In genomic region chr17:40121191-40121885, GRCh38 we compare ENCODE assay signal across 8 cellular contexts. TPM values are rescaled to one million over a fixed set of nuclear protein-coding genes. Genes with fewer than 3 reads are reported as not detected.
A peak's percentile ranks its signal among the peaks of the same experiment; 100 is the strongest.
DNase-seq lines count a peak whose midpoint lies in the region; ATAC-seq and TF ChIP-seq lines count a peak whose summit lies in the region.

No MANE protein-coding gene starts in this region.

- H3K4me3 ChIP-seq in esophagus muscularis mucosa (peak overlapping the region; percentile 80 to 100 (median 97)), aorta (ENCODE audit: low read length in 2 of 2) (peak overlapping the region; percentile 62 to 100)

- peak overlapping the region; percentile 76 for H3K4me3 Mint-ChIP-seq in activated CD4-positive, alpha-beta T cell treated with anti-CD3 and anti-CD28 coated beads, Interleukin-2, amount 10 ng/mL, durations not matched to agents 7 days and 5 days
- peak overlapping the region; percentile 80 to 94 (median 86) for H3K4me3 Mint-ChIP-seq in naive B cell

- no peaks in the 10 kb centered on the region for H3K9me3 Mint-ChIP-seq in activated CD4-positive, alpha-beta T cell treated with anti-CD3 and anti-CD28 coated beads, Interleukin-2, amount 10 ng/mL, durations not matched to agents 7 days and 5 days
- no peaks in the 10 kb centered on the region for H3K9me3 Mint-ChIP-seq in naive B cell

- H3K27ac ChIP-seq in esophagus muscularis mucosa (replicated peaks in 1 of 4): peak overlapping the region; percentile 97 to 99 (median 98)
- H3K27ac ChIP-seq in aorta (ENCODE audit: low read depth in 1 of 2, low read length in 2 of 2): peak overlapping the region; percentile 23 to 93

- POLR2A ChIA-PET in activated CD4-positive, alpha-beta T cell treated with anti-CD3 and anti-CD28 coated beads, Interleukin-2, amount 10 ng/mL, durations not matched to agents 7 days and 5 days (lab: Charles Lee): no interaction called here

- TF ChIP-seq CTCF in esophagus muscularis mucosa (IDR thresholded peaks at IDR 0.05): no peak

- 2% methylated on average over 29 of the region's 51 CpGs for WGBS in esophagus muscularis mucosa
- 0 to 1% methylated on average over 43 to 51 of the region's 51 CpGs for WGBS in aorta, 2 donors

- ATAC-seq in naive B cell (ENCODE audit: low read depth in 2 of 2) (peak; percentile 15 to 17), aorta (ENCODE audit: low FRiP score) (peak; percentile 67), GM18520 (IDR thresholded peaks at IDR 0.05; ENCODE audit: unreplicated experiment) (no peak)

- H3K36me3 ChIP-seq in esophagus muscularis mucosa (peaks cover 4 to 6% (median 6%) of the 10 kb centered on the region in 4 donors), aorta (ENCODE audit: control insufficient read depth in 1 of 2, insufficient read depth in 2 of 2, low read length in 1 of 2) (peaks cover 0 to 2% of the 10 kb centered on the region in 2 donors)

- H3K4me1 ChIP-seq in esophagus muscularis mucosa: peaks cover 19 to 44% (median 41%) of the 10 kb centered on the region in 4 donors
- H3K4me1 ChIP-seq in aorta (ENCODE audit: control insufficient read depth in 1 of 2, insufficient read depth in 2 of 2, low read length in 2 of 2): peaks cover 0 to 3% of the 10 kb centered on the region in 2 donors

- H3K27me3 ChIP-seq in esophagus muscularis mucosa: no peaks in the 10 kb centered on the region
- H3K27me3 ChIP-seq in aorta (ENCODE audit: control insufficient read depth in 1 of 2, insufficient read depth in 2 of 2, low read length in 1 of 2): no peaks in the 10 kb centered on the region

- in situ Hi-C loops in KBM-7 (cut with MboI; ENCODE audit: low pct_unique_long_range_greater_than_20kb, low sequenced_read_pairs): no loop called here

- H3K27me3 Mint-ChIP-seq in activated CD4-positive, alpha-beta T cell treated with anti-CD3 and anti-CD28 coated beads, Interleukin-2, amount 10 ng/mL, durations not matched to agents 7 days and 5 days: no peaks in the 10 kb centered on the region
- no peaks in the 10 kb centered on the region for H3K27me3 Mint-ChIP-seq in naive B cell

- H3K9me3 ChIP-seq in esophagus muscularis mucosa (no peaks in the 10 kb centered on the region), aorta (ENCODE audit: control insufficient read depth, low read length) (no peaks in the 10 kb centered on the region)

- peaks cover 39% of the 10 kb centered on the region for H3K4me1 Mint-ChIP-seq in activated CD4-positive, alpha-beta T cell treated with anti-CD3 and anti-CD28 coated beads, Interleukin-2, amount 10 ng/mL, durations not matched to agents 7 days and 5 days
- H3K4me1 Mint-ChIP-seq in naive B cell: peaks cover 25 to 41% (median 34%) of the 10 kb centered on the region in 3 donors

- TF ChIP-seq EP300 in esophagus muscularis mucosa (IDR thresholded peaks at IDR 0.05): no peak

- intact Hi-C loops in esophagus muscularis mucosa (cut with DNase I): no loop called here
- intact Hi-C loops in aorta (cut with DNase I): no loop called here

- H3K27ac Mint-ChIP-seq in activated CD4-positive, alpha-beta T cell treated with anti-CD3 and anti-CD28 coated beads, Interleukin-2, amount 10 ng/mL, durations not matched to agents 7 days and 5 days: peak overlapping the region; percentile 85
- peak overlapping the region; percentile 60 to 82 (median 72) for H3K27ac Mint-ChIP-seq in naive B cell

- H3K36me3 Mint-ChIP-seq in activated CD4-positive, alpha-beta T cell treated with anti-CD3 and anti-CD28 coated beads, Interleukin-2, amount 10 ng/mL, durations not matched to agents 7 days and 5 days (ENCODE audit: low read depth): peaks cover 20% of the 10 kb centered on the region
- no peaks in the 10 kb centered on the region for H3K36me3 Mint-ChIP-seq in naive B cell

- DNase-seq in activated CD4-positive, alpha-beta T cell treated with anti-CD3 and anti-CD28 coated beads, Interleukin-2, amount 10 ng/mL, durations not matched to agents 7 days and 5 days: no peak
- DNase-seq in activated CD4-positive, alpha-beta T cell treated with anti-CD3 and anti-CD28 coated beads for 1 hour: no peak
- DNase-seq in KBM-7 (peak; percentile 48), esophagus muscularis mucosa (ENCODE audit: extremely low spot score) (no peak), naive B cell (no peak), aorta (peak; percentile 67 to 86)
- peak; percentile 47 for DNase-seq in activated CD4-positive, CD25-positive, alpha-beta regulatory T cell treated with anti-CD3 and anti-CD28 coated beads, Interleukin-2, amount 50 U/mL, for 72 hours

- CTCF ChIA-PET in activated CD4-positive, alpha-beta T cell treated with anti-CD3 and anti-CD28 coated beads, Interleukin-2, amount 10 ng/mL, durations not matched to agents 7 days and 5 days (lab: Charles Lee): interaction anchor here (0.7 to 5.6 kb wide), 7 partner anchors 7 to 97 kb away, joined by 3 to 61 read pairs (median 4); partner anchors contain the start of gene NR1D1

- no peak for TF ChIP-seq POLR2A in esophagus muscularis mucosa (IDR thresholded peaks at IDR 0.05; ENCODE audit: low read depth)

RNA-seq across cellular contexts. Expression of gene MSL1, which starts 0.4 kb away (rescaled TPM):
- 10 to 100 TPM; 95.4 to 97.1 TPM for total RNA-seq in activated CD4-positive, alpha-beta T cell treated with anti-CD3 and anti-CD28 coated beads, Interleukin-2, amount 10 ng/mL, durations not matched to agents 7 days and 5 days
- total RNA-seq in esophagus muscularis mucosa (10 to 100 TPM; 64.1 to 86.8 (median 72.2) TPM), aorta (100 to 1,000 TPM in 1 of 2 donors, 10 to 100 TPM in 1; 81.0 to 100 TPM)
- polyA plus RNA-seq in naive B cell (ENCODE audit: low read depth in 6 of 6) (10 to 100 TPM in 2 of 6 donors, 1 to 10 TPM in 4; 7.7 to 13.1 (median 9.2) TPM), aorta (100 to 1,000 TPM in 1 of 2 donors, 10 to 100 TPM in 1; 21.2 to 171 TPM)

RNA-seq across cellular contexts. Expression of gene CASC3, which starts 19.0 kb away (rescaled TPM):
- 10 to 100 TPM; 84.8 to 89.2 TPM for total RNA-seq in activated CD4-positive, alpha-beta T cell treated with anti-CD3 and anti-CD28 coated beads, Interleukin-2, amount 10 ng/mL, durations not matched to agents 7 days and 5 days
- total RNA-seq in esophagus muscularis mucosa (100 to 1,000 TPM in 2 of 4 donors, 10 to 100 TPM in 2; 77.2 to 103 (median 95.5) TPM), aorta (100 to 1,000 TPM; 115 to 116 TPM)
- polyA plus RNA-seq in naive B cell (ENCODE audit: low read depth in 6 of 6) (10 to 100 TPM; 31.8 to 60.5 (median 44.5) TPM), aorta (10 to 100 TPM; 68.3 to 94.7 TPM)

RNA-seq across cellular contexts. Expression of gene NR1D1, which starts 20.9 kb away (rescaled TPM):
- total RNA-seq in activated CD4-positive, alpha-beta T cell treated with anti-CD3 and anti-CD28 coated beads, Interleukin-2, amount 10 ng/mL, durations not matched to agents 7 days and 5 days: 1 to 10 TPM; 5.5 to 5.8 TPM
- total RNA-seq in esophagus muscularis mucosa (10 to 100 TPM in 3 of 4 donors, 1 to 10 TPM in 1; 6.1 to 24.2 (median 14.5) TPM), aorta (10 to 100 TPM; 18.4 to 53.6 TPM)
- polyA plus RNA-seq in naive B cell (ENCODE audit: low read depth in 6 of 6) (1 to 10 TPM in 5 of 6 donors, not detected in 1; 1.1 to 2.9 (median 2.1) TPM), aorta (10 to 100 TPM in 1 of 2 donors, 1 to 10 TPM in 1; 8.6 to 28.5 TPM)

RNA-seq across cellular contexts. Expression of gene RAPGEFL1, which starts 55.9 kb away (rescaled TPM):
- 1 to 10 TPM; 4.0 to 5.1 TPM for total RNA-seq in activated CD4-positive, alpha-beta T cell treated with anti-CD3 and anti-CD28 coated beads, Interleukin-2, amount 10 ng/mL, durations not matched to agents 7 days and 5 days
- total RNA-seq in esophagus muscularis mucosa (1 to 10 TPM; 1.5 to 5.4 (median 2.9) TPM), aorta (10 to 100 TPM; 13.9 to 16.6 TPM)
- polyA plus RNA-seq in naive B cell (ENCODE audit: low read depth in 6 of 6) (under 1 TPM in 4 of 6 donors, not detected in 2; 0.10 to 0.56 (median 0.43) TPM), aorta (1 to 10 TPM; 6.4 to 8.5 TPM)

RNA-seq across cellular contexts. Expression of gene THRA, which starts 58.6 kb away (rescaled TPM):
- total RNA-seq in activated CD4-positive, alpha-beta T cell treated with anti-CD3 and anti-CD28 coated beads, Interleukin-2, amount 10 ng/mL, durations not matched to agents 7 days and 5 days: 1 to 10 TPM; 8.6 to 9.1 TPM
- 100 to 1,000 TPM in 2 of 4 donors, 10 to 100 TPM in 2; 69.7 to 112 (median 85.2) TPM for total RNA-seq in esophagus muscularis mucosa
- 1 to 10 TPM; 1.9 to 5.3 (median 4.7) TPM for polyA plus RNA-seq in naive B cell (ENCODE audit: low read depth in 6 of 6)
- 10 to 100 TPM; 53.7 to 62.3 TPM for total RNA-seq in aorta
- polyA plus RNA-seq in aorta: 10 to 100 TPM; 38.9 to 52.1 TPM

Comparison
In these comparisons a context has a peak if more than half of its experiments do, and no peak if none do; other contexts are left out.
1. DNase-seq: peak in KBM-7 (single experiment), activated CD4-positive, CD25-positive, alpha-beta regulatory T cell treated with anti-CD3 and anti-CD28 coated beads, Interleukin-2, amount 50 U/mL, for 72 hours (single experiment) and aorta (2 of 2); none in activated CD4-positive, alpha-beta T cell treated with anti-CD3 and anti-CD28 coated beads, Interleukin-2, amount 10 ng/mL, durations not matched to agents 7 days and 5 days (single experiment), activated CD4-positive, alpha-beta T cell treated with anti-CD3 and anti-CD28 coated beads for 1 hour (single experiment), esophagus muscularis mucosa (single experiment) and naive B cell (single experiment).